ENCODE assay signal across 17 cellular contexts in the genomic region with DNA sequence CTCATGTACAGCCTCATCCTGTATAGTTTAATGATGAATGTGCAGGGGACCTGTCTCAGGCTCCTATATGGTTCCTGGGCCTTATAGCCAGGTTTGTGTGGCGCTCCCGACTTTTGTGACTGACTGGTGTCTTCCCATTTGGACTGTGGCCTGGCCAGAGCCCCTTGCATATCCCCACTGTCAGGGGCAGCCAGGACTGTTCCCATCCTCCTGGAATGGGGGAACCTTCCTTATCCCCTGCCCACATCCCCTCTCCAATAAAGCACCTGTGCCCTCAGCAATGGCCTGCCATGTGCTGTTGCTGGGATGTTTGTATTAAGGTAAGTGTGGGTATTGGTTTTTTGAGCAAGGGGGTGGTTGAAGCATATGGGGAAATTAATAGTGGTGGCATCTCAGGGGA. TPM values are rescaled to one million over a fixed set of nuclear protein-coding genes. Genes with fewer than 3 reads are reported as not detected.
A peak's percentile ranks its signal among the peaks of the same experiment; 100 is the strongest.
DNase-seq lines count a peak whose midpoint lies in the region; ATAC-seq, FAIRE-seq and TF ChIP-seq lines count a peak whose summit lies in the region.
"Had no signal": no experiment of that assay in that cellular context is flagged by ENCODE, and none has a peak within 500 bp of the region (broad histone marks: within the 10 kb centered on the region; RNA-seq: fewer than 3 reads in every experiment).

No MANE protein-coding gene starts in this region.

- H3K36me3 Mint-ChIP-seq in MCF 10A (ENCODE audit: insufficient read depth, unreplicated experiment) (peaks cover 58% of the 10 kb centered on the region), T-cell (peaks cover 47% of the 10 kb centered on the region)
- H3K36me3 Mint-ChIP-seq in stimulated activated effector memory CD8-positive, alpha-beta T cell treated with anti-CD3 and anti-CD28 coated beads, Interleukin-12 subunit alpha, Interleukin-12 subunit beta, amount 100 ng/mL, for 72 hours: peaks cover 72% of the 10 kb centered on the region

- H3K4me3 Mint-ChIP-seq in MCF 10A (ENCODE audit: unreplicated experiment) (no peak overlapping the region), T-cell (peak overlapping the region in 2 of 3 donors; percentile 31 to 65)
- peak overlapping the region; percentile 71 for H3K4me3 Mint-ChIP-seq in stimulated activated effector memory CD8-positive, alpha-beta T cell treated with anti-CD3 and anti-CD28 coated beads, Interleukin-12 subunit alpha, Interleukin-12 subunit beta, amount 100 ng/mL, for 72 hours

- no peak overlapping the region for H2AFZ ChIP-seq in mammary epithelial cell (ENCODE audit: low read depth, low read length)

- DNase-seq in mammary epithelial cell (no peak), MCF 10A (ENCODE audit: unreplicated experiment) (no peak), T-cell (no peak), kidney (peak; percentile 20)
- no peak for DNase-seq in stimulated activated effector memory CD8-positive, alpha-beta T cell treated with anti-CD3 and anti-CD28 coated beads, Interleukin-12 subunit alpha, Interleukin-12 subunit beta, amount 100 ng/mL, for 72 hours (ENCODE audit: low spot score in 2 of 2)
- DNase-seq in NK-92 treated with Interleukin-12 subunit alpha and Interleukin-12 subunit beta, amount 100 ng/mL, for 24 hours (lab: John Stamatoyannopoulos, UW): no peak
- DNase-seq in activated CD4-positive, CD25-positive, alpha-beta regulatory T cell treated with anti-CD3 and anti-CD28 coated beads, Interleukin-2, amount 50 U/mL, for 72 hours: no peak
- DNase-seq: DMS79, NCI-H1105 treated with DMSO at 0.1 percent for 48 hours, NCI-H187 treated with DMSO at 0.1 percent for 48 hours, NCI-H69, RPMI8226 had no signal

- WGBS in mammary epithelial cell (ENCODE audit: low coverage, missing lambda C conversion rate): 100% methylated on average over 2 of the region's 2 CpGs

- H3K4me1 Mint-ChIP-seq in MCF 10A (ENCODE audit: insufficient read depth, unreplicated experiment) (peaks cover 10% of the 10 kb centered on the region), T-cell (peaks cover 17 to 19% (median 19%) of the 10 kb centered on the region in 3 donors)
- H3K4me1 Mint-ChIP-seq in stimulated activated effector memory CD8-positive, alpha-beta T cell treated with anti-CD3 and anti-CD28 coated beads, Interleukin-12 subunit alpha, Interleukin-12 subunit beta, amount 100 ng/mL, for 72 hours: peaks cover 31% of the 10 kb centered on the region

- BruUV-seq in mammary epithelial cell (replicated peaks; lab: Mats Ljungman, UMichigan) (TSS peak; percentile 27), MCF 10A (replicated peaks; lab: Mats Ljungman, UMichigan) (no TSS peak)

- H3K4me1 ChIP-seq in mammary epithelial cell (ENCODE audit: insufficient read depth, low read length) (peaks cover 30% of the 10 kb centered on the region), kidney (ENCODE audit: control insufficient read depth in 1 of 2, insufficient read depth in 1 of 2, low read depth in 1 of 2, low read length in 2 of 2) (peaks cover 0 to 14% of the 10 kb centered on the region in 2 donors)

- H3K27ac Mint-ChIP-seq in MCF 10A (ENCODE audit: low read depth, unreplicated experiment) (no peak overlapping the region), T-cell (no peak overlapping the region)
- no peak overlapping the region for H3K27ac Mint-ChIP-seq in stimulated activated effector memory CD8-positive, alpha-beta T cell treated with anti-CD3 and anti-CD28 coated beads, Interleukin-12 subunit alpha, Interleukin-12 subunit beta, amount 100 ng/mL, for 72 hours

- no peak overlapping the region for H3K4me2 ChIP-seq in mammary epithelial cell (ENCODE audit: insufficient read depth, low read depth, low read length)
- H3K4me2 ChIP-seq: A549 had no signal

- H3K9me3 Mint-ChIP-seq in MCF 10A (ENCODE audit: unreplicated experiment): no peaks in the 10 kb centered on the region
- H3K9me3 Mint-ChIP-seq in T-cell: no peaks in the 10 kb centered on the region
- H3K9me3 Mint-ChIP-seq in stimulated activated effector memory CD8-positive, alpha-beta T cell treated with anti-CD3 and anti-CD28 coated beads, Interleukin-12 subunit alpha, Interleukin-12 subunit beta, amount 100 ng/mL, for 72 hours: no peaks in the 10 kb centered on the region
- H3K9me3 Mint-ChIP-seq: IgD-negative memory B cell had no signal

- no peak overlapping the region for H3K4me3 ChIP-seq in mammary epithelial cell (replicated peaks in 1 of 3; ENCODE audit: insufficient read depth in 1 of 3, low read depth in 2 of 3, low read length in 3 of 3)
- H3K4me3 ChIP-seq in kidney (ENCODE audit: low read length in 2 of 2): no peak overlapping the region
- H3K4me3 ChIP-seq: A549, SJSA1 had no signal

- dilution Hi-C loops in mammary epithelial cell (cut with HindIII; ENCODE audit: low sequenced_read_pairs): loop anchor here (5.0 kb wide), 2 partner anchors 69 to 106 kb away; no protein-coding TSS in a partner anchor

- no peaks in the 10 kb centered on the region for H3K27me3 Mint-ChIP-seq in MCF 10A (ENCODE audit: insufficient read depth, unreplicated experiment)
- peaks cover 3 to 5% of the 10 kb centered on the region in 2 donors for H3K27me3 Mint-ChIP-seq in T-cell

- no peak for TF ChIP-seq CTCF in mammary epithelial cell (conservative IDR thresholded peaks at IDR 0.05 in 1 of 2, IDR thresholded peaks at IDR 0.05 in 1 of 2; ENCODE audit: extremely low read depth in 1 of 2, insufficient read depth in 1 of 2, low read depth in 1 of 2, low read length in 2 of 2)
- no peak for TF ChIP-seq CTCF in MCF 10A (IDR thresholded peaks at IDR 0.05; ENCODE audit: unreplicated experiment)
- no peak for TF ChIP-seq CTCF in kidney (IDR thresholded peaks at IDR 0.05; ENCODE audit: borderline replicate concordance, extremely low read depth, insufficient read depth)

- CTCF ChIA-PET in mammary epithelial cell (lab: Charles Lee; ENCODE audit: low non-redundant PET) (no interaction called here), MCF 10A (lab: Yijun Ruan, JAX) (no interaction called here), T-cell (lab: Charles Lee) (no interaction called here)

- H3K36me3 ChIP-seq in mammary epithelial cell (ENCODE audit: insufficient read depth, low read length) (peaks cover 9% of the 10 kb centered on the region), kidney (ENCODE audit: control insufficient read depth in 1 of 2, insufficient read depth in 2 of 2, low read length in 2 of 2) (peaks cover 21 to 34% of the 10 kb centered on the region in 2 donors)

- in situ Hi-C loops in mammary epithelial cell (cut with MboI; ENCODE audit: low sequenced_read_pairs in 2 of 2): no loop called here

- H3K27ac ChIP-seq in mammary epithelial cell (ENCODE audit: insufficient read depth, low read depth, low read length): no peak overlapping the region
- no peak overlapping the region for H3K27ac ChIP-seq in kidney (ENCODE audit: low read depth in 2 of 2, low read length in 2 of 2)
- H3K27ac ChIP-seq: A549, SJSA1 had no signal

- no peak overlapping the region for H3K9ac ChIP-seq in mammary epithelial cell (ENCODE audit: insufficient read depth, low read length)
- no peak overlapping the region for H3K9ac ChIP-seq in kidney (ENCODE audit: low read length in 2 of 2)

- intact Hi-C loops in mammary epithelial cell (cut with micrococcal nuclease): no loop called here
- intact Hi-C loops in MCF 10A (cut with micrococcal nuclease): no loop called here
- intact Hi-C loops in kidney (cut with DNase I): no loop called here

- no peaks in the 10 kb centered on the region for H3K79me2 ChIP-seq in mammary epithelial cell (ENCODE audit: insufficient read depth, low read length)

- POLR2A ChIA-PET in MCF 10A (lab: Yijun Ruan, JAX) (no interaction called here), T-cell (lab: Charles Lee) (no interaction called here)

- ATAC-seq in T-cell (replicated peaks in 1 of 4) (no peak), GM21423 (IDR thresholded peaks at IDR 0.05; ENCODE audit: unreplicated experiment) (no peak)
- no peak for ATAC-seq in stimulated activated effector memory CD8-positive, alpha-beta T cell treated with anti-CD3 and anti-CD28 coated beads, Interleukin-12 subunit alpha, Interleukin-12 subunit beta, amount 100 ng/mL, for 72 hours
- ATAC-seq: A549 had no signal

- no peaks in the 10 kb centered on the region for H3K9me3 ChIP-seq in mammary epithelial cell (replicated peaks; ENCODE audit: insufficient read depth, low read length)
- H3K9me3 ChIP-seq in kidney (ENCODE audit: control insufficient read depth in 1 of 2, low read length in 2 of 2): no peaks in the 10 kb centered on the region
- H3K9me3 ChIP-seq: A549 had no signal

- FAIRE-seq in kidney (lab: Jason Lieb, UNC): no peak
- FAIRE-seq: A549, H54 had no signal

- no peaks in the 10 kb centered on the region for H4K20me1 ChIP-seq in mammary epithelial cell (ENCODE audit: insufficient read depth, low read length)

- H3K27me3 ChIP-seq in mammary epithelial cell (ENCODE audit: insufficient read depth, low read length): no peaks in the 10 kb centered on the region
- H3K27me3 ChIP-seq: SJSA1 had no signal

RNA-seq across cellular contexts. Expression of a gene that starts 2.6 kb away (rescaled TPM):
- 10 to 100 TPM in 1 of 2 donors, 1 to 10 TPM in 1; 4.7 to 22.0 TPM for total RNA-seq in mammary epithelial cell
- 10.9 TPM for polyA plus RNA-seq in mammary epithelial cell
- polyA minus RNA-seq in mammary epithelial cell: 17.8 TPM
- total RNA-seq in MCF 10A (2022): 0.84 and 1.9 TPM in 2 replicates
- total RNA-seq in T-cell: 1 to 10 TPM; 3.0 to 9.5 (median 4.9) TPM
- total RNA-seq in kidney: 16.7 TPM
- 12.1 TPM for polyA plus RNA-seq in kidney (ENCODE audit: insufficient read depth, low read depth, low replicate concordance)

RNA-seq across cellular contexts. Expression of a gene that starts 11.5 kb away (rescaled TPM):
- total RNA-seq in mammary epithelial cell: 10 to 100 TPM; 17.8 to 18.6 TPM
- 16.1 TPM for polyA plus RNA-seq in mammary epithelial cell
- polyA minus RNA-seq in mammary epithelial cell: 4.9 TPM
- total RNA-seq in MCF 10A (2022): 12.9 and 13.3 TPM in 2 replicates
- total RNA-seq in T-cell: 100 to 1,000 TPM in 3 of 5 donors, 10 to 100 TPM in 2; 58.3 to 179 (median 123) TPM
- total RNA-seq in kidney: 27.1 TPM
- polyA plus RNA-seq in kidney (ENCODE audit: insufficient read depth, low read depth, low replicate concordance): 30.2 TPM

RNA-seq across cellular contexts. Expression of a gene that starts 11.5 kb away (rescaled TPM):
- total RNA-seq in mammary epithelial cell (10 to 100 TPM; 12.0 to 14.6 TPM), MCF 10A (2022) (15.9 and 17.2 TPM in 2 replicates), T-cell (10 to 100 TPM; 18.5 to 69.7 (median 43.7) TPM), kidney (19.8 TPM)
- polyA plus RNA-seq in mammary epithelial cell (6.1 TPM), kidney (ENCODE audit: insufficient read depth, low read depth, low replicate concordance) (9.5 TPM)
- polyA minus RNA-seq in mammary epithelial cell: not detected

RNA-seq across cellular contexts. Expression of a gene that starts 16.3 kb away (rescaled TPM):
- 10 to 100 TPM in 1 of 2 donors, 1 to 10 TPM in 1; 2.3 to 19.9 TPM for total RNA-seq in mammary epithelial cell
- polyA plus RNA-seq in mammary epithelial cell: 3.6 TPM
- polyA minus RNA-seq in mammary epithelial cell: 1.8 TPM
- 34.3 and 34.8 TPM in 2 replicates for total RNA-seq in MCF 10A (2022)
- 10 to 100 TPM; 22.3 to 66.3 (median 39.1) TPM for total RNA-seq in T-cell
- 37.9 TPM for total RNA-seq in kidney
- polyA plus RNA-seq in kidney (ENCODE audit: insufficient read depth, low read depth, low replicate concordance): 26.7 TPM
- polyA plus RNA-seq: IgD-negative memory B cell had no signal

RNA-seq across cellular contexts. Expression of a gene that starts 22.1 kb away (rescaled TPM):
- 10 to 100 TPM; 30.0 to 41.9 TPM for total RNA-seq in mammary epithelial cell
- polyA plus RNA-seq in mammary epithelial cell: 22.1 TPM
- polyA minus RNA-seq in mammary epithelial cell: 5.8 TPM
- total RNA-seq in MCF 10A (2022): 49.8 and 65.7 TPM in 2 replicates
- 1 to 10 TPM; 2.1 to 8.0 (median 5.2) TPM for total RNA-seq in T-cell
- total RNA-seq in kidney: 36.4 TPM
- polyA plus RNA-seq in kidney (ENCODE audit: insufficient read depth, low read depth, low replicate concordance): 35.3 TPM
- polyA plus RNA-seq: IgD-negative memory B cell had no signal
